Comparison of ENCODE assay signal across 10 cellular contexts in the genomic region with DNA sequence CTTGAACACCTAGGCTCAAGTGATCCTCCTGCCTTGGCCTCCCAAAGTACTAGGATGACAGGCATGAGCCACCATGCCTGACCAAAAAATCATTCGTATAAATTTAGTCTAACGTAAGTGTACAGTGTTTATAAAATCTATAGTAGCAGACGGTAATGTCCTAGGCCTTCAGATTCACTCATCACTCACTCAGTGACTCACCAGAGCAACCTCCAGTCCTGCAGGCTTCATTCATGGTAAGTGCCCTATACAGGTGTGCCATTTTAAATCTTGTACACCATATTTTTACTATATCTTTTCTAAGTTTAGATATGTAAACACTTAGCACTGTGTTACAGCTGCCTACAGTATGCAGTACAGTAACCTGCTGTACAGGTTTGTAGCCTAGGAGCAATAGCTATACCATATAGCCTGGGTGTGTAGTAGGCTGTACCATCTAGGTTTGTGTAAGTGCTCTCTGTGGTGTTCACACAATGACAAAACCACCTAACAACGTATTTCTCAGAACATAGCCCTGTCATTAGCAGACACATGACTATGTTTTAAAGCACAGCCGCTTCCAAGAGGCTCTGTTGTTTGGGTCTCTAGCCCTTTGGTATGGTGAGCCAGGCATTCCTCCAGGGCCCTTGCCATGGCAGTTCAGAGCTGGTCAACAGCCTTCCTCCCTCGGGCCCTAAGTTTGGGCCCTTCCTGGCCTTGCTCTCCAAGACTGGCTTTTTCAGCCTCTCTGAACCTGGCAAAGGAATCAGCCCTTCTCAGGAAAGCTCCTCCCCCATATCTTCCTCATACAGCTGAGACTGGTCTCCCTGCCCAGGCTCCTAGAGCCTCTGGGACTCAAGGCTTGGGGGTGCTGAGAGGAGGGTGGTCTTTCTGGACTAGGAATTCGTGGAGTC. TPM values are rescaled to one million over a fixed set of nuclear protein-coding genes. Genes with fewer than 3 reads are reported as not detected.
DNase-seq lines count a peak whose midpoint lies in the region; TF ChIP-seq lines count a peak whose summit lies in the region.
"Had no signal": no experiment of that assay in that cellular context is flagged by ENCODE, and none has a peak within 500 bp of the region (broad histone marks: within the 10 kb centered on the region; RNA-seq: fewer than 3 reads in every experiment).

No MANE protein-coding gene starts in this region.

- no peaks in the 10 kb centered on the region for H3K27me3 ChIP-seq in sigmoid colon

- H3K27ac ChIP-seq in sigmoid colon (peak overlapping the region; percentile 65 to 99 (median 99)), substantia nigra (ENCODE audit: low read depth, low read length, poor library complexity, severe bottlenecking) (no peak overlapping the region)

- H3K4me3 ChIP-seq in sigmoid colon = no peak overlapping the region

- WGBS in sigmoid colon, 2 donors = 20 to 58% methylated on average over 7 of the region's 7 CpGs

- no peaks in the 10 kb centered on the region for H3K9me3 ChIP-seq in sigmoid colon

- peak; percentile 78 for DNase-seq in HT1080 (ENCODE audit: low read depth)
- DNase-seq in dermis blood vessel endothelial cell = peak; percentile 34
- no peak for DNase-seq in sigmoid colon
- no peak for DNase-seq in substantia nigra (lab: John Stamatoyannopoulos, UW)
- no peak for DNase-seq in GF-D8 (lab: John Stamatoyannopoulos, UW)
- no peak for DNase-seq in NCI-H1930 (lab: John Stamatoyannopoulos, UW)
- DNase-seq: activated gamma-delta T cell, erythroblast, NCI-H446 had no signal

- TF ChIP-seq POLR2A in sigmoid colon (IDR thresholded peaks at IDR 0.05) = no peak

- no peak for TF ChIP-seq CTCF in sigmoid colon (IDR thresholded peaks at IDR 0.05)

- H3K4me1 ChIP-seq in sigmoid colon = peaks cover 0 to 75% (median 72%) of the 10 kb centered on the region in 4 donors

- intact Hi-C loops in sigmoid colon (cut with DNase I) = loop anchor here (2.0 kb wide), 1 partner anchor 62 kb away; the partner anchor contains the start of gene IVD

- no peak for TF ChIP-seq EP300 in sigmoid colon (IDR thresholded peaks at IDR 0.05)

- no peaks in the 10 kb centered on the region for H3K36me3 ChIP-seq in sigmoid colon

RNA-seq across cellular contexts. Expression of gene CCDC9B, which starts 1.9 kb away (rescaled TPM):
- 26.0 and 33.4 TPM in 2 replicates for total RNA-seq in HT1080 (2014; rRNA removed; shearing (Covaris generic))
- 14.2 and 22.2 TPM in 2 replicates for polyA plus RNA-seq in HT1080 (2015; cell fraction: cytosol; rRNA removed)
- polyA plus RNA-seq in HT1080 (2015; cell fraction: nucleus; rRNA removed) = 109 and 127 TPM in 2 replicates
- 10.0 and 21.9 TPM in 2 replicates for total RNA-seq in dermis blood vessel endothelial cell
- total RNA-seq in sigmoid colon = 10 to 100 TPM; 43.9 to 97.2 (median 65.3) TPM
- 10 to 100 TPM in 1 of 3 donors, 1 to 10 TPM in 2; 5.1 to 33.4 (median 7.8) TPM for polyA plus RNA-seq in sigmoid colon

RNA-seq across cellular contexts. Expression of gene PHGR1, which starts 8.2 kb away (rescaled TPM):
- total RNA-seq in HT1080 (2014; rRNA removed; shearing (Covaris generic)) = not detected in 2 replicates
- not detected in 2 replicates for polyA plus RNA-seq in HT1080 (2015; cell fraction: cytosol; rRNA removed)
- polyA plus RNA-seq in HT1080 (2015; cell fraction: nucleus; rRNA removed) = not detected in 2 replicates
- total RNA-seq in dermis blood vessel endothelial cell = not detected in 2 replicates
- total RNA-seq in sigmoid colon = 1 to 10 TPM in 1 of 4 donors, not detected in 3; 8.2 TPM
- over 10,000 TPM; 12,817 to 35,077 (median 19,474) TPM for polyA plus RNA-seq in sigmoid colon
- total RNA-seq: neural crest cell had no signal

RNA-seq across cellular contexts. Expression of gene DISP2, which starts 15.4 kb away (rescaled TPM):
- 1.0 and 1.8 TPM in 2 replicates for total RNA-seq in HT1080 (2014; rRNA removed; shearing (Covaris generic))
- polyA plus RNA-seq in HT1080 (2015; cell fraction: cytosol; rRNA removed) = 0.65 and 0.70 TPM in 2 replicates
- polyA plus RNA-seq in HT1080 (2015; cell fraction: nucleus; rRNA removed) = 0.96 and 1.3 TPM in 2 replicates
- total RNA-seq in dermis blood vessel endothelial cell = 0.09 and 0.17 TPM in 2 replicates
- 1 to 10 TPM in 1 of 4 donors, under 1 TPM in 3; 0.16 to 1.1 (median 0.38) TPM for total RNA-seq in sigmoid colon
- polyA plus RNA-seq in sigmoid colon = 1 to 10 TPM; 1.8 to 3.0 (median 2.8) TPM

RNA-seq across cellular contexts. Expression of gene INAFM2, which starts 19.2 kb away (rescaled TPM):
- total RNA-seq in HT1080 (2014; rRNA removed; shearing (Covaris generic)) = 23.9 and 28.7 TPM in 2 replicates
- 22.9 and 26.2 TPM in 2 replicates for polyA plus RNA-seq in HT1080 (2015; cell fraction: cytosol; rRNA removed)
- polyA plus RNA-seq in HT1080 (2015; cell fraction: nucleus; rRNA removed) = 19.3 and 24.8 TPM in 2 replicates
- total RNA-seq in dermis blood vessel endothelial cell (14.9 and 20.3 TPM in 2 replicates), sigmoid colon (10 to 100 TPM; 41.0 to 63.1 (median 51.8) TPM)
- polyA plus RNA-seq in sigmoid colon = 10 to 100 TPM in 1 of 3 donors, 1 to 10 TPM in 2; 6.6 to 13.4 (median 9.0) TPM

RNA-seq across cellular contexts. Expression of gene PLCB2, which starts 34.9 kb away (rescaled TPM):
- 0.16 and 0.40 TPM in 2 replicates for total RNA-seq in HT1080 (2014; rRNA removed; shearing (Covaris generic))
- 0.54 and 1.3 TPM in 2 replicates for polyA plus RNA-seq in HT1080 (2015; cell fraction: cytosol; rRNA removed)
- 0.39 and 1.9 TPM in 2 replicates for polyA plus RNA-seq in HT1080 (2015; cell fraction: nucleus; rRNA removed)
- total RNA-seq in dermis blood vessel endothelial cell (under 0.01 and 0.05 TPM in 2 replicates), sigmoid colon (10 to 100 TPM in 2 of 4 donors, 1 to 10 TPM in 2; 5.4 to 12.5 (median 9.4) TPM)
- polyA plus RNA-seq in sigmoid colon = 10 to 100 TPM in 1 of 3 donors, 1 to 10 TPM in 2; 2.4 to 27.5 (median 2.8) TPM

Comparison
In these comparisons a context has a peak if more than half of its experiments do, and no peak if none do; other contexts are left out.
1. DNase-seq: peak in HT1080 (single experiment) and dermis blood vessel endothelial cell (single experiment); none in sigmoid colon (single experiment), substantia nigra (0 of 49), GF-D8 (single experiment) and NCI-H1930 (0 of 2).